In genomic region chr22:46746620-46747019, GRCh38 we compare ENCODE assay signal across 16 cellular contexts.
"Had no signal": no experiment of that assay in that cellular context is flagged by ENCODE, and none has a peak within 500 bp of the region (broad histone marks: within the 10 kb centered on the region; RNA-seq: fewer than 3 reads in every experiment).

No MANE protein-coding gene starts in this region.

- H3K27ac ChIP-seq: cardiac muscle cell, skin epidermis, tibial artery had no signal

- DNase-seq: activated B cell treated with CpG ODN at 0.5 μM for 24 hours; activated CD4-positive, alpha-beta T cell treated with anti-CD3 and anti-CD28 coated beads for 36 hours; activated CD4-positive, alpha-beta T cell treated with anti-CD3 and anti-CD28 coated beads, Interleukin-2, amount 50 U/mL, for 4 hours; activated effector memory CD4-positive, alpha-beta T cell treated with Interleukin-2 at 50 U/mL for 16 hours; activated naive CD4-positive, alpha-beta T cell treated with anti-CD3 and anti-CD28 coated beads for 36 hours; activated T-cell treated with anti-CD3 and anti-CD28 coated beads, Interleukin-2, amount 50 U/mL, for 48 hours; effector CD4-positive, alpha-beta T cell; midbrain; stimulated activated CD4-positive, alpha-beta T cell treated with anti-CD3 and anti-CD28 coated beads, Interleukin-1b, Interleukin-23, amount 100 ng/mL, for 48 hours; stimulated activated naive CD8-positive, alpha-beta T cell treated with anti-CD3 and anti-CD28 coated beads, Interleukin-15, amount 100 ng/mL, for 72 hours; tibial artery had no signal

- H3K9me3 Mint-ChIP-seq: activated B cell treated with CpG ODN at 0.5 μM for 24 hours, neural crest cell had no signal

- H3K36me3 ChIP-seq: cardiac muscle cell, tibial artery had no signal

- ATAC-seq: activated CD4-positive, alpha-beta T cell treated with anti-CD3 and anti-CD28 coated beads for 36 hours; stimulated activated naive CD8-positive, alpha-beta T cell treated with anti-CD3 and anti-CD28 coated beads, Interleukin-15, amount 100 ng/mL, for 72 hours had no signal

- H3K27ac Mint-ChIP-seq: activated B cell treated with CpG ODN at 0.5 μM for 24 hours; activated CD4-positive, alpha-beta T cell treated with anti-CD3 and anti-CD28 coated beads for 36 hours; activated naive CD4-positive, alpha-beta T cell treated with anti-CD3 and anti-CD28 coated beads for 36 hours; progenitor cell of endocrine pancreas; stimulated activated naive CD8-positive, alpha-beta T cell treated with anti-CD3 and anti-CD28 coated beads, Interleukin-15, amount 100 ng/mL, for 72 hours; T-helper 1 cell treated with Interleukin-12 subunit alpha and Interleukin-12 subunit beta and Interleukin-4 antibody, amounts not matched to agents 30 μg/mL and 1 μg/mL, for 36 hours had no signal

- H3K9me3 ChIP-seq: tibial artery had no signal

- H3K4me3 Mint-ChIP-seq: activated B cell treated with CpG ODN at 0.5 μM for 24 hours; activated CD4-positive, alpha-beta T cell treated with anti-CD3 and anti-CD28 coated beads for 36 hours; activated naive CD4-positive, alpha-beta T cell treated with anti-CD3 and anti-CD28 coated beads for 36 hours; neural crest cell; stimulated activated naive CD8-positive, alpha-beta T cell treated with anti-CD3 and anti-CD28 coated beads, Interleukin-15, amount 100 ng/mL, for 72 hours; T-helper 1 cell treated with Interleukin-12 subunit alpha and Interleukin-12 subunit beta and Interleukin-4 antibody, amounts not matched to agents 30 μg/mL and 1 μg/mL, for 36 hours had no signal

- H3K27me3 Mint-ChIP-seq: activated CD4-positive, alpha-beta T cell treated with anti-CD3 and anti-CD28 coated beads for 36 hours; stimulated activated naive CD8-positive, alpha-beta T cell treated with anti-CD3 and anti-CD28 coated beads, Interleukin-15, amount 100 ng/mL, for 72 hours had no signal

- H3K4me1 Mint-ChIP-seq: neural crest cell had no signal

- H3K4me3 ChIP-seq: cardiac muscle cell, skin epidermis, tibial artery had no signal
